In genomic region chr6:137949686-137950390, GRCh38 we compare ENCODE assay signal across 9 cellular contexts.
DNase-seq lines count a peak whose midpoint lies in the region; ATAC-seq lines count a peak whose summit lies in the region.
"Had no signal": no experiment of that assay in that cellular context is flagged by ENCODE, and none has a peak within 500 bp of the region (broad histone marks: within the 10 kb centered on the region; RNA-seq: fewer than 3 reads in every experiment).

No MANE protein-coding gene starts in this region.

- peak in 2 of 3 experiments; percentile 35 to 74 for DNase-seq in NCI-H1417 (lab: John Stamatoyannopoulos, UW)
- DNase-seq in NCI-H1417 treated with DMSO at 0.1 percent for 48 hours (lab: John Stamatoyannopoulos, UW): no peak
- peak; percentile 13 for DNase-seq in HT-29 (ENCODE audit: low spot score)
- DNase-seq in left colon: no peak
- DNase-seq in EL: no peak
- DNase-seq in stimulated activated CD4-positive, alpha-beta T cell treated with anti-CD3 and anti-CD28 coated beads, Interleukin-15, amount 100 ng/mL, for 24 hours: no peak
- DNase-seq: stimulated activated CD4-positive, alpha-beta T cell treated with anti-CD3 and anti-CD28 coated beads, Interleukin-2, amount 100 ng/mL, for 24 hours had no signal

- peak; percentile 53 for ATAC-seq in GM21619 (IDR thresholded peaks at IDR 0.05; ENCODE audit: unreplicated experiment)
- ATAC-seq in left colon: peak; percentile 42
- ATAC-seq in GM21381 (IDR thresholded peaks at IDR 0.05; ENCODE audit: unreplicated experiment): no peak

- intact Hi-C loops in left colon (cut with DNase I, micrococcal nuclease): loop anchor here (10.0 kb wide), 2 partner anchors 75 to 245 kb away; no protein-coding TSS in a partner anchor

Comparison
In these comparisons a context has a peak if more than half of its experiments do, and no peak if none do; other contexts are left out.
1. DNase-seq: peak in NCI-H1417 (2 of 3) and HT-29 (single experiment); none in NCI-H1417 treated with DMSO at 0.1 percent for 48 hours (single experiment), left colon (0 of 2), EL (single experiment) and stimulated activated CD4-positive, alpha-beta T cell treated with anti-CD3 and anti-CD28 coated beads, Interleukin-15, amount 100 ng/mL, for 24 hours (single experiment).